Comparison of ENCODE assay signal across 8 cellular contexts in genomic region chr2:170369894-170370293, GRCh38.
DNase-seq lines count a peak whose midpoint lies in the region; ATAC-seq, FAIRE-seq and TF ChIP-seq lines count a peak whose summit lies in the region.

No MANE protein-coding gene starts in this region.

- no peak overlapping the region for H3K4me3 ChIP-seq in bronchial epithelial cell (ENCODE audit: low read depth, low read length)

- no peaks in the 10 kb centered on the region for H3K36me3 Mint-ChIP-seq in mesothelial cell of epicardium

- no peak for FAIRE-seq in bronchial epithelial cell (lab: Jason Lieb, UNC)

- H3K27me3 ChIP-seq in bronchial epithelial cell (ENCODE audit: control insufficient read depth, insufficient read depth, low read length): no peaks in the 10 kb centered on the region

- TF ChIP-seq CTCF in bronchial epithelial cell (IDR thresholded peaks at IDR 0.05; ENCODE audit: insufficient read depth, low read length, severe bottlenecking) (peak; percentile 3), mesothelial cell of epicardium (IDR thresholded peaks at IDR 0.05; ENCODE audit: unreplicated experiment) (no peak)

- ATAC-seq in HG02970 (IDR thresholded peaks at IDR 0.05; ENCODE audit: low FRiP score, unreplicated experiment) (no peak), HG03432 (IDR thresholded peaks at IDR 0.05; ENCODE audit: unreplicated experiment) (no peak)

- H3K9me3 Mint-ChIP-seq in mesothelial cell of epicardium: no peaks in the 10 kb centered on the region

- peaks cover 59% of the 10 kb centered on the region for H3K27me3 Mint-ChIP-seq in mesothelial cell of epicardium (ENCODE audit: low read depth)

- DNase-seq in G401 (ENCODE audit: low spot score) (peak; percentile 42), NCI-H2081 treated with DMSO at 0.1 percent for 48 hours (lab: John Stamatoyannopoulos, UW) (peak; percentile 17), bronchial epithelial cell (ENCODE audit: low read depth) (peak; percentile 37), non-pigmented ciliary epithelial cell (ENCODE audit: low read depth) (peak; percentile 6), mesothelial cell of epicardium (ENCODE audit: low spot score in 2 of 2, unreplicated experiment in 2 of 2) (no peak)
- no peak for DNase-seq in central memory CD4-positive, alpha-beta T cell

- in situ Hi-C loops in G401 (cut with HindIII; ENCODE audit: low sequenced_read_pairs): no loop called here

- H3K36me3 ChIP-seq in bronchial epithelial cell (ENCODE audit: control insufficient read depth, insufficient read depth, low read length): no peaks in the 10 kb centered on the region

- peaks cover 1% of the 10 kb centered on the region for H3K4me1 Mint-ChIP-seq in mesothelial cell of epicardium

- no peak overlapping the region for H3K27ac Mint-ChIP-seq in mesothelial cell of epicardium

- H3K4me3 Mint-ChIP-seq in mesothelial cell of epicardium: no peak overlapping the region

Comparison
In these comparisons a context has a peak if more than half of its experiments do, and no peak if none do; other contexts are left out.
1. DNase-seq: peak in G401 (single experiment), NCI-H2081 treated with DMSO at 0.1 percent for 48 hours (single experiment), bronchial epithelial cell (single experiment) and non-pigmented ciliary epithelial cell (single experiment); none in central memory CD4-positive, alpha-beta T cell (single experiment) and mesothelial cell of epicardium (0 of 2).